Comparison of ENCODE assay signal across 8 cellular contexts in genomic region chr1:160607051-160608032, GRCh38. TPM values are rescaled to one million over a fixed set of nuclear protein-coding genes. Genes with fewer than 3 reads are reported as not detected.
DNase-seq lines count a peak whose midpoint lies in the region; ATAC-seq and TF ChIP-seq lines count a peak whose summit lies in the region.

No MANE protein-coding gene starts in this region.

- H3K9ac ChIP-seq in DND-41 (ENCODE audit: low read depth, low read length) (peak overlapping the region; percentile 10; the same call in 1 of the 2 replicates), fibroblast of lung (ENCODE audit: insufficient read depth, low read length) (no peak overlapping the region)

- H3K4me3 Mint-ChIP-seq in nephron progenitor cell = no peak overlapping the region

- peaks cover 33% of the 10 kb centered on the region for H3K9me3 Mint-ChIP-seq in nephron progenitor cell

- H3K36me3 ChIP-seq in DND-41 (ENCODE audit: insufficient read depth, low read length) = no peaks in the 10 kb centered on the region
- no peaks in the 10 kb centered on the region for H3K36me3 ChIP-seq in fibroblast of lung (ENCODE audit: control insufficient read depth, insufficient read depth, low read length)

- peaks cover 2% of the 10 kb centered on the region for H3K27me3 Mint-ChIP-seq in nephron progenitor cell (ENCODE audit: low read depth, poor library complexity)

- H4K20me1 ChIP-seq in DND-41 (ENCODE audit: insufficient read depth, low read length) (no peaks in the 10 kb centered on the region), fibroblast of lung (ENCODE audit: control insufficient read depth, extremely low read depth, insufficient read depth, low read length) (no peaks in the 10 kb centered on the region)

- no peak overlapping the region for H3K4me3 ChIP-seq in DND-41 (ENCODE audit: low read depth in 1 of 2, low read length in 2 of 2)
- no peak overlapping the region for H3K4me3 ChIP-seq in HL-60 (replicated peaks; ENCODE audit: insufficient read depth, low read length)
- H3K4me3 ChIP-seq in fibroblast of lung (replicated peaks in 1 of 4; ENCODE audit: control extremely low read depth in 1 of 4, insufficient read depth in 1 of 4, low read depth in 3 of 4, low read length in 4 of 4) = no peak overlapping the region

- peaks cover 6% of the 10 kb centered on the region for H3K36me3 Mint-ChIP-seq in nephron progenitor cell (ENCODE audit: low read depth)

- no peaks in the 10 kb centered on the region for H3K9me3 ChIP-seq in DND-41 (ENCODE audit: insufficient read depth, low read length, severe bottlenecking)
- H3K9me3 ChIP-seq in fibroblast of lung (ENCODE audit: control insufficient read depth, insufficient read depth, low read depth, low read length) = no peaks in the 10 kb centered on the region

- no peak overlapping the region for H3K4me2 ChIP-seq in DND-41 (ENCODE audit: insufficient read depth, low read length)
- H3K4me2 ChIP-seq in fibroblast of lung (ENCODE audit: extremely low read depth, insufficient read depth, low read length) = no peak overlapping the region

- peak; percentile 98 for ATAC-seq in DND-41 (ENCODE audit: insufficient read depth, low read depth)
- ATAC-seq in HG03439 (IDR thresholded peaks at IDR 0.05; ENCODE audit: unreplicated experiment) = no peak

- peak overlapping the region; percentile 37 for H2AFZ ChIP-seq in DND-41 (ENCODE audit: low read depth, low read length)
- no peak overlapping the region for H2AFZ ChIP-seq in fibroblast of lung (ENCODE audit: low read length)

- DNase-seq in DND-41 (peak; percentile 81), GM20000 (ENCODE audit: low spot score) (peak; percentile 65), HL-60 (ENCODE audit: low read depth in 1 of 2, low spot score in 1 of 2) (peak; percentile 38 to 76), NCI-H82 treated with DMSO at 0.1 percent for 48 hours (lab: John Stamatoyannopoulos, UW; ENCODE audit: unreplicated experiment) (peak; percentile 46), activated T-cell treated with anti-CD3 and anti-CD28 coated beads for 4 hours (peak; percentile 51), fibroblast of lung (ENCODE audit: low read depth in 2 of 2) (peak; percentile 67 to 68), nephron progenitor cell (peak; percentile 32)

- H3K27me3 ChIP-seq in DND-41 (ENCODE audit: insufficient read depth, low read length, poor library complexity) = no peaks in the 10 kb centered on the region
- no peaks in the 10 kb centered on the region for H3K27me3 ChIP-seq in HL-60 (ENCODE audit: insufficient read depth, poor library complexity, severe bottlenecking)
- H3K27me3 ChIP-seq in fibroblast of lung (ENCODE audit: control insufficient read depth, insufficient read depth, low read length) = no peaks in the 10 kb centered on the region

- H3K27ac ChIP-seq in DND-41 (ENCODE audit: low read length) (peak overlapping the region; percentile 73), HL-60 (replicated peaks) (no peak overlapping the region), fibroblast of lung (ENCODE audit: insufficient read depth, low read length) (no peak overlapping the region)

- H3K4me1 Mint-ChIP-seq in nephron progenitor cell = peaks cover 17% of the 10 kb centered on the region

- TF ChIP-seq CTCF in DND-41 (IDR thresholded peaks at IDR 0.05; ENCODE audit: borderline replicate concordance, extremely low read depth, low read length, poor library complexity, severe bottlenecking) = peak; percentile 90
- TF ChIP-seq CTCF in GM20000 (IDR thresholded peaks at IDR 0.05; ENCODE audit: extremely low read depth, missing control alignments) = peak; percentile 22
- TF ChIP-seq CTCF in HL-60 (IDR thresholded peaks at IDR 0.05; ENCODE audit: insufficient read depth, low read length) = peak; percentile 80
- peak; percentile 65 to 67 for TF ChIP-seq CTCF in fibroblast of lung (conservative IDR thresholded peaks at IDR 0.05 in 1 of 2, IDR thresholded peaks at IDR 0.05 in 1 of 2; ENCODE audit: low read depth in 1 of 2, low read length in 2 of 2)
- peak; percentile 75 for TF ChIP-seq CTCF in nephron progenitor cell (IDR thresholded peaks at IDR 0.05)

- H3K27ac Mint-ChIP-seq in nephron progenitor cell = no peak overlapping the region

- H3K79me2 ChIP-seq in DND-41 (ENCODE audit: insufficient read depth, low read length) (no peaks in the 10 kb centered on the region), fibroblast of lung (ENCODE audit: control insufficient read depth, insufficient read depth, low read length) (no peaks in the 10 kb centered on the region)

- H3K4me1 ChIP-seq in DND-41 (ENCODE audit: insufficient read depth, low read length) = peaks cover 30% of the 10 kb centered on the region
- no peaks in the 10 kb centered on the region for H3K4me1 ChIP-seq in fibroblast of lung (ENCODE audit: control insufficient read depth, extremely low read depth, insufficient read depth, low read length)

RNA-seq across cellular contexts. Expression of gene CD84, which starts 28.0 kb away (rescaled TPM):
- under 0.01 TPM in 1 of 2 replicates, not detected in the other for total RNA-seq in fibroblast of lung
- not detected in 2 replicates for polyA plus RNA-seq in fibroblast of lung
- polyA plus RNA-seq in fibroblast of lung (2012) = not detected in 2 replicates
- polyA minus RNA-seq in fibroblast of lung (ENCODE audit: low replicate concordance) = not detected in 2 replicates

RNA-seq across cellular contexts. Expression of gene SLAMF1, which starts 39.5 kb away (rescaled TPM):
- not detected in 2 replicates for total RNA-seq in fibroblast of lung
- not detected in 2 replicates for polyA plus RNA-seq in fibroblast of lung
- not detected in 2 replicates for polyA plus RNA-seq in fibroblast of lung (2012)
- polyA minus RNA-seq in fibroblast of lung (ENCODE audit: low replicate concordance) = not detected in 2 replicates

Comparison
In these comparisons a context has a peak if more than half of its experiments do, and no peak if none do; other contexts are left out.
1. CTCF ChIP-seq: peak in every context shown above with its lines; median percentile 90 in DND-41; 80 in HL-60; 75 in nephron progenitor cell; 66 in fibroblast of lung; 22 in GM20000.